ENCODE assay signal across 10 cellular contexts in genomic region chr3:186786810-186787375, GRCh38. TPM values are rescaled to one million over a fixed set of nuclear protein-coding genes. Genes with fewer than 3 reads are reported as not detected.
A peak's percentile ranks its signal among the peaks of the same experiment; 100 is the strongest.
DNase-seq lines count a peak whose midpoint lies in the region; ATAC-seq, FAIRE-seq and TF ChIP-seq lines count a peak whose summit lies in the region.
"Had no signal": no experiment of that assay in that cellular context is flagged by ENCODE, and none has a peak within 500 bp of the region (broad histone marks: within the 10 kb centered on the region; RNA-seq: fewer than 3 reads in every experiment).

No MANE protein-coding gene starts in this region.

- no peak for TF ChIP-seq RAD21 in A549 (conservative IDR thresholded peaks at IDR 0.05 in 1 of 2, IDR thresholded peaks at IDR 0.05 in 1 of 2)

- H3K4me2 ChIP-seq in A549, result peak overlapping the region; percentile 99

- POLR2A ChIA-PET in A549 (lab: Yijun Ruan, JAX), result no interaction called here

- H3K27ac ChIP-seq in A549, result peak overlapping the region in 1 of 2 experiments; percentile 28; a peak in 1 of 6 replicates

- WGBS in A549 (ENCODE audit: missing lambda C conversion rate), result 40% methylated on average over 5 of the region's 5 CpGs

- intact Hi-C loops in activated T-helper 2 cell treated with anti-CD3 and anti-CD28 coated beads, Interferon-gamma antibody, Interleukin-2, Interleukin-4, amounts not matched to agents 10 μg/mL and 5 μg/mL and 100 μg/mL, durations not matched to agents 14 hours and 24 hours and 36 hours (cut with micrococcal nuclease), result no loop called here

- H3K4me1 Mint-ChIP-seq in activated T-helper 2 cell treated with anti-CD3 and anti-CD28 coated beads, Interferon-gamma antibody, Interleukin-2, Interleukin-4, amounts not matched to agents 10 μg/mL and 5 μg/mL and 100 μg/mL, durations not matched to agents 14 hours and 24 hours and 36 hours (ENCODE audit: low read depth), result peaks cover 38% of the 10 kb centered on the region

- H3K9me3 ChIP-seq in A549, result no peaks in the 10 kb centered on the region

- DNase-seq in A549 (ENCODE audit: low read depth in 1 of 2, low spot score in 1 of 2) (no peak), kidney tubule cell (ENCODE audit: low spot score) (peak; percentile 11), NCI-H1417 (lab: John Stamatoyannopoulos, UW) (no peak), NCI-H2107 treated with DMSO at 0.1 percent for 48 hours (lab: John Stamatoyannopoulos, UW; ENCODE audit: unreplicated experiment) (no peak)
- no peak for DNase-seq in activated T-helper 2 cell treated with anti-CD3 and anti-CD28 coated beads, Interferon-gamma antibody, Interleukin-2, Interleukin-4, amounts not matched to agents 10 μg/mL and 5 μg/mL and 100 μg/mL, durations not matched to agents 14 hours and 24 hours and 36 hours (ENCODE audit: low spot score)
- no peak for DNase-seq in stimulated activated CD8-positive, alpha-beta memory T cell treated with anti-CD3 and anti-CD28 coated beads, Interleukin-4, amount 100 ng/mL, for 48 hours

- ATAC-seq in A549 (no peak), GM18505 (IDR thresholded peaks at IDR 0.05; ENCODE audit: unreplicated experiment) (no peak), GM18868 (IDR thresholded peaks at IDR 0.05; ENCODE audit: unreplicated experiment) (no peak)

- H3K4me3 ChIP-seq in A549, result peak overlapping the region; percentile 94

- peak overlapping the region; percentile 72 for H3K27ac Mint-ChIP-seq in activated T-helper 2 cell treated with anti-CD3 and anti-CD28 coated beads, Interferon-gamma antibody, Interleukin-2, Interleukin-4, amounts not matched to agents 10 μg/mL and 5 μg/mL and 100 μg/mL, durations not matched to agents 14 hours and 24 hours and 36 hours

- H3K4me1 ChIP-seq in A549, result peaks cover 51% of the 10 kb centered on the region

- TF ChIP-seq POLR2A in A549 (IDR thresholded peaks at IDR 0.05; ENCODE audit: low read length) (no peak), GM18505 (IDR thresholded peaks at IDR 0.05; ENCODE audit: borderline replicate concordance, extremely low read depth, insufficient read depth, insufficient read length) (peak; percentile 23)

- TF ChIP-seq EP300 in A549 (IDR thresholded peaks at IDR 0.05), result no peak

- no peak for TF ChIP-seq CTCF in A549 (IDR thresholded peaks at IDR 0.05)

- H3K9me3 Mint-ChIP-seq in activated T-helper 2 cell treated with anti-CD3 and anti-CD28 coated beads, Interferon-gamma antibody, Interleukin-2, Interleukin-4, amounts not matched to agents 10 μg/mL and 5 μg/mL and 100 μg/mL, durations not matched to agents 14 hours and 24 hours and 36 hours, result no peaks in the 10 kb centered on the region

- no peaks in the 10 kb centered on the region for H3K27me3 Mint-ChIP-seq in activated T-helper 2 cell treated with anti-CD3 and anti-CD28 coated beads, Interferon-gamma antibody, Interleukin-2, Interleukin-4, amounts not matched to agents 10 μg/mL and 5 μg/mL and 100 μg/mL, durations not matched to agents 14 hours and 24 hours and 36 hours (ENCODE audit: low read depth)

- CTCF ChIA-PET in A549 (lab: Yijun Ruan, JAX), result no interaction called here

- peak overlapping the region; percentile 96 for H3K4me3 Mint-ChIP-seq in activated T-helper 2 cell treated with anti-CD3 and anti-CD28 coated beads, Interferon-gamma antibody, Interleukin-2, Interleukin-4, amounts not matched to agents 10 μg/mL and 5 μg/mL and 100 μg/mL, durations not matched to agents 14 hours and 24 hours and 36 hours (ENCODE audit: low read depth)

- H3K36me3 Mint-ChIP-seq in activated T-helper 2 cell treated with anti-CD3 and anti-CD28 coated beads, Interferon-gamma antibody, Interleukin-2, Interleukin-4, amounts not matched to agents 10 μg/mL and 5 μg/mL and 100 μg/mL, durations not matched to agents 14 hours and 24 hours and 36 hours (ENCODE audit: low read depth), result peaks cover 81% of the 10 kb centered on the region

- no peak for FAIRE-seq in A549 (lab: Jason Lieb, UNC)

TF ChIP-seq in A549, 52 proteins besides CTCF, POLR2A, EP300 and RAD21:
- TF ChIP-seq POLR2AphosphoS2 (conservative IDR thresholded peaks at IDR 0.05; ENCODE audit: low read length) (0 out of 2 replicates have a peak, but pooled peaks have one; percentile 29), HEYL (CRISPR knock-in tag; IDR thresholded peaks at IDR 0.05) (0 out of 2 replicates have a peak, but pooled peaks have one; percentile 27), JUNB (IDR thresholded peaks at IDR 0.05) (no peak)

RNA-seq across cellular contexts. Expression of gene EIF4A2, which starts 3.5 kb away (rescaled TPM):
- polyA plus RNA-seq in A549 (2011; rRNA removed) (337 and 493 TPM in 2 replicates), A549 (2017; fragmentation: RNase III; extraction: RNeasy Plus Mini Kit Qiagen cat#74134 plus additional on column Dnase treatment) (172 to 194 TPM (median 184 TPM) in 3 replicates)
- polyA plus RNA-seq in A549 (2012; cell fraction: cytosol; rRNA removed), result 77.2 and 104 TPM in 2 replicates
- 94.0 and 159 TPM in 2 replicates for polyA plus RNA-seq in A549 (2012; cell fraction: nucleus; rRNA removed)
- 163 and 178 TPM in 2 replicates for polyA minus RNA-seq in A549 (2011; rRNA and poly(A)+ RNA removed)
- total RNA-seq in activated T-helper 2 cell treated with anti-CD3 and anti-CD28 coated beads, Interferon-gamma antibody, Interleukin-2, Interleukin-4, amounts not matched to agents 10 μg/mL and 5 μg/mL and 100 μg/mL, durations not matched to agents 14 hours and 24 hours and 36 hours, result 445 and 450 TPM in 2 replicates

RNA-seq across cellular contexts. Expression of gene RFC4, which starts 19.4 kb away (rescaled TPM):
- polyA plus RNA-seq in A549 (2011; rRNA removed) (32.8 and 40.6 TPM in 2 replicates), A549 (2017; fragmentation: RNase III; extraction: RNeasy Plus Mini Kit Qiagen cat#74134 plus additional on column Dnase treatment) (68.8 to 76.7 TPM (median 69.8 TPM) in 3 replicates)
- 29.4 and 34.1 TPM in 2 replicates for polyA plus RNA-seq in A549 (2012; cell fraction: cytosol; rRNA removed)
- 18.9 and 31.8 TPM in 2 replicates for polyA plus RNA-seq in A549 (2012; cell fraction: nucleus; rRNA removed)
- polyA minus RNA-seq in A549 (2011; rRNA and poly(A)+ RNA removed), result 5.9 and 6.3 TPM in 2 replicates
- 97.2 and 105 TPM in 2 replicates for total RNA-seq in activated T-helper 2 cell treated with anti-CD3 and anti-CD28 coated beads, Interferon-gamma antibody, Interleukin-2, Interleukin-4, amounts not matched to agents 10 μg/mL and 5 μg/mL and 100 μg/mL, durations not matched to agents 14 hours and 24 hours and 36 hours

RNA-seq across cellular contexts. Expression of gene ADIPOQ, which starts 55.6 kb away (rescaled TPM):
- polyA plus RNA-seq in A549 (2011; rRNA removed), result not detected in 2 replicates
- not detected in 2 replicates for polyA plus RNA-seq in A549 (2012; cell fraction: cytosol; rRNA removed)
- not detected in 2 replicates for polyA plus RNA-seq in A549 (2012; cell fraction: nucleus; rRNA removed)
- polyA plus RNA-seq in A549 (2017; fragmentation: RNase III; extraction: RNeasy Plus Mini Kit Qiagen cat#74134 plus additional on column Dnase treatment), result not detected in 3 replicates
- polyA minus RNA-seq in A549 (2011; rRNA and poly(A)+ RNA removed), result not detected in 2 replicates
- not detected in 2 replicates for total RNA-seq in activated T-helper 2 cell treated with anti-CD3 and anti-CD28 coated beads, Interferon-gamma antibody, Interleukin-2, Interleukin-4, amounts not matched to agents 10 μg/mL and 5 μg/mL and 100 μg/mL, durations not matched to agents 14 hours and 24 hours and 36 hours
- total RNA-seq: liver, NCI-H460 had no signal
